24 cellular contexts compared by ENCODE assay signal in the genomic region with DNA sequence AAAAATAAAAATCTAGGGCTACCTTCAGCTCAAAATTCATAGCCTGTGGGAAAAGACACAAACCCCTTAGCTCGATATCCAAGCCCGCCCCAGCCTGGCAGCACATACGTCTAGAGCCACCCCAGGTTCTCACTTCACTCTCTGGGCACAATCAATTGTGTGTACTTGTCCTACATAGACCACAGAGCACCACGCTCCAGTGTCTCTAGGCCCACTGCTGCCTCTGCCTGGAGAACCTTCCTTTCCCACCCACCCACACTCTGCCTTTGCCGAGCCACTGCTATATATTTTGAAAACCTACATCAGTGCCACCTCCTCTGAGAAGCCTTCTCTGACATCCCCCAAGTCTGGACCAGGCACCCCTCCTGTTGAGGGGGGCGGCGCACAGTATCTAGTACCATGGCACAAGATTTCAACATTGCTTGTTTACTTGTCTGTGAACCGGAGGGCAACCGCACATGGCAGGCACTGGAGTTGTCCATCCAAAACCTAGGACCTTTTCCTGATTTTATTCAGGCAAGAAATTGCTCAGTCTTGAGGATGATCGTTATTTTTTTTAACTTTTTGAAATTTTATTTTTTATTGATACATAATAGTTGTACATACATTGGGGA.
"Had no signal": no experiment of that assay in that cellular context is flagged by ENCODE, and none has a peak within 500 bp of the region (broad histone marks: within the 10 kb centered on the region; RNA-seq: fewer than 3 reads in every experiment).

No MANE protein-coding gene starts in this region.

- ATAC-seq: activated T-cell treated with anti-CD3 and anti-CD28 coated beads, Interleukin-2, amount 50 U/mL, for 4 hours; activated T-helper 17 cell treated with anti-CD3 and anti-CD28 coated beads, Interleukin-2, amount 50 U/mL, for 72 hours; psoas muscle; stimulated activated naive CD8-positive, alpha-beta T cell treated with anti-CD3 and anti-CD28 coated beads, Interleukin-15, Interleukin-2, amounts not matched to agents 100 U/mL and 50 U/mL, for 24 hours had no signal

- H3K36me3 ChIP-seq: breast epithelium, esophagus squamous epithelium, pancreas, spleen, uterus had no signal

- H3K27ac ChIP-seq: breast epithelium, epithelial cell of prostate, esophagus squamous epithelium, psoas muscle, uterus had no signal

- H3K9me3 ChIP-seq: breast epithelium, esophagus squamous epithelium, pancreas, psoas muscle, spleen, uterus had no signal

- H3K27me3 ChIP-seq: breast epithelium, esophagus squamous epithelium, pancreas, spleen, uterus had no signal

- DNase-seq: activated CD4-positive, alpha-beta memory T cell treated with anti-CD3 and anti-CD28 coated beads for 36 hours; activated CD4-positive, alpha-beta T cell treated with anti-CD3 and anti-CD28 coated beads, Interleukin-2, amount 10 ng/mL, durations not matched to agents 24 days and 14 days; activated CD4-positive, CD25-positive, alpha-beta regulatory T cell treated with anti-CD3 and anti-CD28 coated beads, Interleukin-2, amount 50 U/mL, for 72 hours; activated CD8-positive, alpha-beta memory T cell treated with anti-CD3 and anti-CD28 coated beads, Interleukin-2, amount 50 U/mL, for 48 hours; activated gamma-delta T cell treated with Interleukin-2 at 50 U/mL for 16 hours; activated naive CD4-positive, alpha-beta T cell treated with anti-CD3 and anti-CD28 coated beads, Interleukin-2, amount 50 U/mL, for 16 hours; activated T-cell treated with anti-CD3 and anti-CD28 coated beads, Interleukin-2, amount 50 U/mL, for 4 hours; amniotic stem cell; central memory CD4-positive, alpha-beta T cell; dermis blood vessel endothelial cell; effector CD8-positive, alpha-beta T cell; esophagus squamous epithelium; foreskin melanocyte; nephron progenitor cell; psoas muscle; spleen; stimulated activated CD4-positive, alpha-beta T cell treated with anti-CD3 and anti-CD28 coated beads, Interleukin-2, amount 100 ng/mL, for 48 hours; stimulated activated naive CD8-positive, alpha-beta T cell treated with anti-CD3 and anti-CD28 coated beads, Interleukin-15, Interleukin-2, amounts not matched to agents 100 U/mL and 50 U/mL, for 24 hours; T-helper 2 cell; uterus had no signal

- H3K4me1 ChIP-seq: breast epithelium, uterus had no signal

- H3K4me3 ChIP-seq: breast epithelium, esophagus squamous epithelium, pancreas, psoas muscle, spleen, uterus had no signal
